8 cellular contexts compared by ENCODE assay signal in the genomic region with DNA sequence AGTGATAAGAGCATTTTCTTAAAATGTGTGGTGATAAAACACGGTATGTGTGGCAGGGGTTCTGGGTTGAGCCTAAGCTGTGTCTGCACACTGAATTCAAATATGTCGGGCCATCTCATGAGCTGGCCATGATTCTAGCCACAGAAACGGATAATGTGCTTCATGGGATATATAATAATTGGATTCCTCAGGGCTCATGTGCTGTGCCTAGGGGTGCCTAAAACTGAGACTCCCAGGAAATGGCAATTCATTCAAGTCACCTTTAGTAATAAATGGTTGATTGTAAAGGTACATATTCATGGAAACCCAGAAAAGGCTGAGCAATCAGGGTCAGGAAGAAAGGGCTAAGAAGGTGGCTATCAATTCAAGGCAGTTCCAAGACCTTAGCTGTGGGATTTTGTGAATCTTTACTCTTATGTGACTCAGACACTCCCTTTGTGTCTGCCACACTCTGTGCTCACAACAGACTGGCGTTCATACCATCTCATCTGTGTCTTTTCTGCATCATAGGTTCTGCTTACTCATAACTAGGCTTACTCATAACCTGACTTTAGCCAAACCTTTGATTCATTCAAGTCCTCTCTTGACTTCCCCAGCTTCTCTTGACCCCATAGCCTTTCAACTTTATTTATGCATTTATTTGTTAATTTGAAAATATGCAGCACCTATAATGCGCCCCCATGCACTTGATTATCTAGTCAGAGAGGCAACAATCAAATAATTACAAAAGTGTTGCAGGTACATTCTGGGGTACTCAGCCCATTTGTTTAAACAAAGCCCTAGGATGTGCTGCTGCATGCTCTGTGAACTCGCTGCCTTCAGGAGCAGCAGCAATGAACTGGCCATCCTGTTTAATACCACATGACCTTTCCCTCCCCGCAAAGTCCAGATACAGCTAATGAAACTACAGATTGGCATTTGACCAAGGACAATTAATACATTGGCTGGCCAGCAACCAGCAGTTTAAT. TPM values are rescaled to one million over a fixed set of nuclear protein-coding genes. Genes with fewer than 3 reads are reported as not detected.
DNase-seq lines count a peak whose midpoint lies in the region; ATAC-seq and TF ChIP-seq lines count a peak whose summit lies in the region.

No MANE protein-coding gene starts in this region.

- H3K9me3 Mint-ChIP-seq in endothelial cell (ENCODE audit: unreplicated experiment): no peaks in the 10 kb centered on the region

- no peak for TF ChIP-seq CTCF in endothelial cell (IDR thresholded peaks at IDR 0.05; ENCODE audit: unreplicated experiment)

- no peak overlapping the region for H3K27ac Mint-ChIP-seq in endothelial cell (ENCODE audit: unreplicated experiment)

- DNase-seq in stimulated activated CD4-positive, alpha-beta T cell treated with anti-CD3 and anti-CD28 coated beads, Interleukin-4, amount 100 ng/mL, for 24 hours: peak; percentile 7
- no peak for DNase-seq in stimulated activated CD4-positive, alpha-beta T cell treated with anti-CD3 and anti-CD28 coated beads, Interleukin-4, amount 100 ng/mL, for 4 hours
- peak; percentile 60 for DNase-seq in T1000 (lab: John Stamatoyannopoulos, UW)
- DNase-seq in myocyte (ENCODE audit: low read depth): peak; percentile 21
- DNase-seq in endothelial cell (ENCODE audit: low spot score): no peak
- no peak for DNase-seq in COLO668 (lab: John Stamatoyannopoulos, UW; ENCODE audit: unreplicated experiment)
- DNase-seq in central memory CD4-positive, alpha-beta T cell: no peak

- peak; percentile 88 for ATAC-seq in HG02970 (IDR thresholded peaks at IDR 0.05; ENCODE audit: low FRiP score, unreplicated experiment)

- no peaks in the 10 kb centered on the region for H3K27me3 Mint-ChIP-seq in endothelial cell (ENCODE audit: unreplicated experiment)

- H3K36me3 Mint-ChIP-seq in endothelial cell (ENCODE audit: low read depth, unreplicated experiment): no peaks in the 10 kb centered on the region

- no peak overlapping the region for H3K4me3 Mint-ChIP-seq in endothelial cell (ENCODE audit: unreplicated experiment)

- no peaks in the 10 kb centered on the region for H3K4me1 Mint-ChIP-seq in endothelial cell (ENCODE audit: unreplicated experiment)

RNA-seq across cellular contexts. Expression of a gene that starts 28.4 kb away (rescaled TPM):
- total RNA-seq in myocyte (43.0 and 59.2 TPM in 2 replicates), endothelial cell (ENCODE audit: unreplicated experiment) (51.4 TPM)
- 9.9 TPM for polyA plus RNA-seq in myocyte (2012)

Comparison
In these comparisons a context has a peak if more than half of its experiments do, and no peak if none do; other contexts are left out.
1. DNase-seq: peak in stimulated activated CD4-positive, alpha-beta T cell treated with anti-CD3 and anti-CD28 coated beads, Interleukin-4, amount 100 ng/mL, for 24 hours (single experiment), T1000 (single experiment) and myocyte (single experiment); none in stimulated activated CD4-positive, alpha-beta T cell treated with anti-CD3 and anti-CD28 coated beads, Interleukin-4, amount 100 ng/mL, for 4 hours (0 of 2), endothelial cell (single experiment), COLO668 (single experiment) and central memory CD4-positive, alpha-beta T cell (single experiment).